1 cellular context compared by ENCODE assay signal in the genomic region with DNA sequence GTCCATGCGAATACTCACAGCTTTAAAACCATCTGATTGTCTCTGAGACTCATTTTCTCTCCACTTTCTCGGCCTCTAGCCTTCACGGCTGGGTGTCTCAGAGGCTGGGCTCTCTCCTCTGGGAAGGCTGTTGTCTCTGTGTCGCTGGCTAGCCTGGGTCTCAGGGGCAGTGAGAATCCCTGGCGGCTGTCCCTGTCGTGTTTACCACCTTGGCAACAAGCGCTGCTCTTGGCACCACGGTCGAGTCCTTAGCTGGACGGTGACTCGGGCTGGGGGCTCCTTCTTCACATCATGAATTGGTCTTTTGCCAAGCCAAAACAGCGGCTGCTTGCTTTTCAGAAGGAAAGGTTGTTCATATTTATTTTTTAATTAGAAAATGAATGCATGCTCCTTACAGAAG.
TF ChIP-seq lines count a peak whose summit lies in the region.

No MANE protein-coding gene starts in this region.

TF ChIP-seq in WTC11, 78 proteins besides CTCF, POLR2A, EP300 and RAD21 (continued from another document):
- TF ChIP-seq, protein P1, sequence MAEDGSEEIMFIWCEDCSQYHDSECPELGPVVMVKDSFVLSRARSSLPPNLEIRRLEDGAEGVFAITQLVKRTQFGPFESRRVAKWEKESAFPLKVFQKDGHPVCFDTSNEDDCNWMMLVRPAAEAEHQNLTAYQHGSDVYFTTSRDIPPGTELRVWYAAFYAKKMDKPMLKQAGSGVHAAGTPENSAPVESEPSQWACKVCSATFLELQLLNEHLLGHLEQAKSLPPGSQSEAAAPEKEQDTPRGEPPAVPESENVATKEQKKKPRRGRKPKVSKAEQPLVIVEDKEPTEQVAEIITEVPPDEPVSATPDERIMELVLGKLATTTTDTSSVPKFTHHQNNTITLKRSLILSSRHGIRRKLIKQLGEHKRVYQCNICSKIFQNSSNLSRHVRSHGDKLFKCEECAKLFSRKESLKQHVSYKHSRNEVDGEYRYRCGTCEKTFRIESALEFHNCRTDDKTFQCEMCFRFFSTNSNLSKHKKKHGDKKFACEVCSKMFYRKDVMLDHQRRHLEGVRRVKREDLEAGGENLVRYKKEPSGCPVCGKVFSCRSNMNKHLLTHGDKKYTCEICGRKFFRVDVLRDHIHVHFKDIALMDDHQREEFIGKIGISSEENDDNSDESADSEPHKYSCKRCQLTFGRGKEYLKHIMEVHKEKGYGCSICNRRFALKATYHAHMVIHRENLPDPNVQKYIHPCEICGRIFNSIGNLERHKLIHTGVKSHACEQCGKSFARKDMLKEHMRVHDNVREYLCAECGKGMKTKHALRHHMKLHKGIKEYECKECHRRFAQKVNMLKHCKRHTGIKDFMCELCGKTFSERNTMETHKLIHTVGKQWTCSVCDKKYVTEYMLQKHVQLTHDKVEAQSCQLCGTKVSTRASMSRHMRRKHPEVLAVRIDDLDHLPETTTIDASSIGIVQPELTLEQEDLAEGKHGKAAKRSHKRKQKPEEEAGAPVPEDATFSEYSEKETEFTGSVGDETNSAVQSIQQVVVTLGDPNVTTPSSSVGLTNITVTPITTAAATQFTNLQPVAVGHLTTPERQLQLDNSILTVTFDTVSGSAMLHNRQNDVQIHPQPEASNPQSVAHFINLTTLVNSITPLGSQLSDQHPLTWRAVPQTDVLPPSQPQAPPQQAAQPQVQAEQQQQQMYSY (CRISPR knock-in tag; IDR thresholded peaks at IDR 0.05) = no peak
